9 cellular contexts compared by ENCODE assay signal in genomic region chr11:118009821-118010737, GRCh38. TPM values are rescaled to one million over a fixed set of nuclear protein-coding genes. Genes with fewer than 3 reads are reported as not detected.
A peak's percentile ranks its signal among the peaks of the same experiment; 100 is the strongest.
DNase-seq lines count a peak whose midpoint lies in the region; ATAC-seq and TF ChIP-seq lines count a peak whose summit lies in the region.
"Had no signal": no experiment of that assay in that cellular context is flagged by ENCODE, and none has a peak within 500 bp of the region (broad histone marks: within the 10 kb centered on the region; RNA-seq: fewer than 3 reads in every experiment).

No MANE protein-coding gene starts in this region.

- DNase-seq in CD8-positive, alpha-beta T cell, result no peak
- DNase-seq in activated naive CD8-positive, alpha-beta T cell treated with anti-CD3 and anti-CD28 coated beads, Interleukin-2, amount 10 ng/mL, durations not matched to agents 7 days and 5 days, result no peak
- DNase-seq in naive thymus-derived CD4-positive, alpha-beta T cell, result no peak
- no peak for DNase-seq in activated CD4-positive, CD25-positive, alpha-beta regulatory T cell treated with anti-CD3 and anti-CD28 coated beads, Interleukin-2, amount 50 U/mL, for 72 hours
- DNase-seq in DMS53 treated with DMSO at 0.1 percent for 48 hours (lab: John Stamatoyannopoulos, UW; ENCODE audit: unreplicated experiment), result no peak
- no peak for DNase-seq in AG20443 (ENCODE audit: low spot score)

- no peaks in the 10 kb centered on the region for H3K9me3 ChIP-seq in CD8-positive, alpha-beta T cell (ENCODE audit: low read length)
- H3K9me3 ChIP-seq in naive thymus-derived CD4-positive, alpha-beta T cell (ENCODE audit: control insufficient read depth in 2 of 3, low read length in 3 of 3), result no peaks in the 10 kb centered on the region

- peak overlapping the region; percentile 93 for H3K27ac Mint-ChIP-seq in CD8-positive, alpha-beta T cell
- H3K27ac Mint-ChIP-seq in activated naive CD8-positive, alpha-beta T cell treated with anti-CD3 and anti-CD28 coated beads, Interleukin-2, amount 10 ng/mL, durations not matched to agents 7 days and 5 days, result peak overlapping the region; percentile 86
- peak overlapping the region in 7 of 9 donors; percentile 8 to 92 (median 67) for H3K27ac Mint-ChIP-seq in naive thymus-derived CD4-positive, alpha-beta T cell

- no peaks in the 10 kb centered on the region for H3K9me3 Mint-ChIP-seq in CD8-positive, alpha-beta T cell
- peaks cover 2% of the 10 kb centered on the region for H3K9me3 Mint-ChIP-seq in activated naive CD8-positive, alpha-beta T cell treated with anti-CD3 and anti-CD28 coated beads, Interleukin-2, amount 10 ng/mL, durations not matched to agents 7 days and 5 days
- H3K9me3 Mint-ChIP-seq in naive thymus-derived CD4-positive, alpha-beta T cell, result peaks cover 0 to 7% (median 0%) of the 10 kb centered on the region in 11 donors

- H3K36me3 Mint-ChIP-seq in CD8-positive, alpha-beta T cell, result no peaks in the 10 kb centered on the region
- H3K36me3 Mint-ChIP-seq in activated naive CD8-positive, alpha-beta T cell treated with anti-CD3 and anti-CD28 coated beads, Interleukin-2, amount 10 ng/mL, durations not matched to agents 7 days and 5 days, result peaks cover 23% of the 10 kb centered on the region
- peaks cover 0 to 30% (median 0%) of the 10 kb centered on the region in 5 donors for H3K36me3 Mint-ChIP-seq in naive thymus-derived CD4-positive, alpha-beta T cell

- peaks cover 98% of the 10 kb centered on the region for H3K4me1 Mint-ChIP-seq in CD8-positive, alpha-beta T cell (ENCODE audit: low read depth)
- H3K4me1 Mint-ChIP-seq in activated naive CD8-positive, alpha-beta T cell treated with anti-CD3 and anti-CD28 coated beads, Interleukin-2, amount 10 ng/mL, durations not matched to agents 7 days and 5 days, result peaks cover 86% of the 10 kb centered on the region
- peaks cover 82 to 93% (median 85%) of the 10 kb centered on the region in 7 donors for H3K4me1 Mint-ChIP-seq in naive thymus-derived CD4-positive, alpha-beta T cell

- CTCF ChIA-PET in CD8-positive, alpha-beta T cell (lab: Charles Lee), result interaction anchor here (1.1 to 1.7 kb wide), 4 partner anchors 35 to 63 kb away, joined by 3 to 5 read pairs (median 4); no protein-coding TSS in a partner anchor
- CTCF ChIA-PET in naive thymus-derived CD4-positive, alpha-beta T cell (lab: Charles Lee), result interaction anchor here (0.7 to 1.1 kb wide), 2 partner anchors 10 to 43 kb away, joined by 3 to 4 read pairs; no protein-coding TSS in a partner anchor

- POLR2A ChIA-PET in CD8-positive, alpha-beta T cell (lab: Charles Lee), result interaction anchor here (27.3 kb wide), 1 partner anchor 15 kb away, joined by 633 read pairs; the partner anchor contains the start of gene IL10RA
- POLR2A ChIA-PET in activated naive CD8-positive, alpha-beta T cell treated with anti-CD3 and anti-CD28 coated beads, Interleukin-2, amount 10 ng/mL, durations not matched to agents 7 days and 5 days (lab: Charles Lee), result interaction anchor here (1.0 to 1.5 kb wide), 2 partner anchors 22 to 43 kb away, joined by 3 to 4 read pairs; no protein-coding TSS in a partner anchor
- POLR2A ChIA-PET in naive thymus-derived CD4-positive, alpha-beta T cell (lab: Charles Lee), result interaction anchor here (1.4 to 15.8 kb wide), 4 partner anchors 8 to 59 kb away, joined by 6 to 255 read pairs (median 18); partner anchors contain the start of gene IL10RA

- no peak overlapping the region for H3K4me3 ChIP-seq in CD8-positive, alpha-beta T cell (ENCODE audit: low read depth, low read length)
- no peak overlapping the region for H3K4me3 ChIP-seq in naive thymus-derived CD4-positive, alpha-beta T cell (ENCODE audit: low read length)

- no peaks in the 10 kb centered on the region for H3K27me3 ChIP-seq in CD8-positive, alpha-beta T cell (ENCODE audit: insufficient read depth, low read length)
- H3K27me3 ChIP-seq in naive thymus-derived CD4-positive, alpha-beta T cell (ENCODE audit: control insufficient read depth in 2 of 2, insufficient read depth in 2 of 2, low read length in 2 of 2), result no peaks in the 10 kb centered on the region

- H3K36me3 ChIP-seq in CD8-positive, alpha-beta T cell (ENCODE audit: insufficient read depth, low read length), result no peaks in the 10 kb centered on the region
- H3K36me3 ChIP-seq in naive thymus-derived CD4-positive, alpha-beta T cell (ENCODE audit: control insufficient read depth in 2 of 3, insufficient read depth in 3 of 3, low read length in 3 of 3), result no peaks in the 10 kb centered on the region

- intact Hi-C loops in CD8-positive, alpha-beta T cell (cut with DNase I, micrococcal nuclease), result no loop called here
- intact Hi-C loops in naive thymus-derived CD4-positive, alpha-beta T cell (cut with micrococcal nuclease), result loop anchor here (2.0 to 10.0 kb wide), 2 partner anchors 19 to 425 kb away; partner anchors contain the start of gene KMT2A (in 1 of the 2)

- no peaks in the 10 kb centered on the region for H3K27me3 Mint-ChIP-seq in CD8-positive, alpha-beta T cell (ENCODE audit: low read depth)
- H3K27me3 Mint-ChIP-seq in activated naive CD8-positive, alpha-beta T cell treated with anti-CD3 and anti-CD28 coated beads, Interleukin-2, amount 10 ng/mL, durations not matched to agents 7 days and 5 days, result no peaks in the 10 kb centered on the region
- H3K27me3 Mint-ChIP-seq in naive thymus-derived CD4-positive, alpha-beta T cell, result no peaks in the 10 kb centered on the region

- TF ChIP-seq CTCF in CD8-positive, alpha-beta T cell (IDR thresholded peaks at IDR 0.05), result no peak

- peaks cover 100% of the 10 kb centered on the region for H3K4me1 ChIP-seq in CD8-positive, alpha-beta T cell (ENCODE audit: insufficient read depth, low read length)
- H3K4me1 ChIP-seq in naive thymus-derived CD4-positive, alpha-beta T cell (ENCODE audit: control insufficient read depth in 2 of 2, insufficient read depth in 2 of 2, low read length in 2 of 2), result peaks cover 68 to 98% of the 10 kb centered on the region in 2 donors

- no peak overlapping the region for H3K27ac ChIP-seq in CD8-positive, alpha-beta T cell (ENCODE audit: low read depth, low read length)
- no peak overlapping the region for H3K27ac ChIP-seq in naive thymus-derived CD4-positive, alpha-beta T cell (ENCODE audit: low read depth, low read length)

- H3K4me3 Mint-ChIP-seq in CD8-positive, alpha-beta T cell, result peak overlapping the region; percentile 12
- H3K4me3 Mint-ChIP-seq in activated naive CD8-positive, alpha-beta T cell treated with anti-CD3 and anti-CD28 coated beads, Interleukin-2, amount 10 ng/mL, durations not matched to agents 7 days and 5 days, result no peak overlapping the region
- H3K4me3 Mint-ChIP-seq in naive thymus-derived CD4-positive, alpha-beta T cell, result no peak overlapping the region

- no peak for ATAC-seq in CD8-positive, alpha-beta T cell
- ATAC-seq in HG02678 (IDR thresholded peaks at IDR 0.05; ENCODE audit: unreplicated experiment) (peak; percentile 4), GM21390 (IDR thresholded peaks at IDR 0.05; ENCODE audit: unreplicated experiment) (no peak)
- no peak for ATAC-seq in activated naive CD8-positive, alpha-beta T cell treated with anti-CD3 and anti-CD28 coated beads, Interleukin-2, amount 10 ng/mL, durations not matched to agents 7 days and 5 days (ENCODE audit: low read depth)
- ATAC-seq in naive thymus-derived CD4-positive, alpha-beta T cell, result no peak
- ATAC-seq: Panc1 had no signal

RNA-seq across cellular contexts. Expression of gene IL10RA, which starts 23.9 kb away (rescaled TPM):
- 100 to 1,000 TPM; 295 to 299 TPM for total RNA-seq in CD8-positive, alpha-beta T cell
- total RNA-seq in activated naive CD8-positive, alpha-beta T cell treated with anti-CD3 and anti-CD28 coated beads, Interleukin-2, amount 10 ng/mL, durations not matched to agents 7 days and 5 days, result 100 to 1,000 TPM; 304 TPM
- 100 to 1,000 TPM; 154 to 300 (median 184) TPM for total RNA-seq in naive thymus-derived CD4-positive, alpha-beta T cell
- 100 to 1,000 TPM in 1 of 2 donors, 10 to 100 TPM in 1; 85.2 to 163 TPM for polyA plus RNA-seq in naive thymus-derived CD4-positive, alpha-beta T cell

Comparison
In these comparisons a context has a peak if more than half of its experiments do, and no peak if none do; other contexts are left out.
1. intact Hi-C loops: an anchor here in naive thymus-derived CD4-positive, alpha-beta T cell (2.0 to 10.0 kb wide); none called in CD8-positive, alpha-beta T cell.